In the genomic region with DNA sequence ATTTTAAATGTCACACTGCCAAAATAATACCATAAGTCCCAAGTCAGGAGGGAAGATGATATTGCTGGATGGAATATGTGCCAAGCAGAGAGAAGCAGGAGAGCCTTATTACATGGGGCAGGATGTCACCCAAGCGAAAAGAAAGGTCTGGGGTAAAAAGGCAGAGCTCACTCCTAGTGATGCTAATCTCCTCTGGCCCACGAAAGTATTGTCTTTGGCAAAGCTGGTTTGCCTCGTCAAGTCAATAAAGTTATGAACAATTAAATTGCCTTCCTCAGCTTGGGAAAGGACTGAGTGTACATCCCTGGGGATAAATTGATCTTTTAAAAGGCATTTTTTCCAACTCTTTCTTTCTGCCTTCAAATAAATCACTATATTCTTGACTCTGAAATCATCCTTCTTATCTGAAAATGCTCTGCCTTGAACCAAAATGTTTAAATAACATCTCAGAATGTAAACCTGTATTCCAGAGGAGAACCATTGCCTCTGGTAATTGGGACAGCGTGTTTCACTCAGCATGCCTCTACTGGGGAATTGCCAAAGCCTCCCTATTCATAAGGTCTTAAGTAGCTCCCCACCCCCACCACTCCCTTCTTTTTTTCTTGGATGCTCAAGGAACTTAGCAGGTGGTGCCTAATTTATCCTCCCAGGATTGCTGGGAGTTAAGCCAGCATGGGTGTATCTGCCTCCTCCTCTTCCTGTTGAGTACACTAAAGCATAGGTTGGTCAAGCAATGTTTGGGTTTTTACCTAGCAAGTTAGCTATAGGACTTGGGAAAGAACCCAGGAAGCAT, we compare ENCODE assay signal across 24 cellular contexts.
"Had no signal": no experiment of that assay in that cellular context is flagged by ENCODE, and none has a peak within 500 bp of the region (broad histone marks: within the 10 kb centered on the region; RNA-seq: fewer than 3 reads in every experiment).

No MANE protein-coding gene starts in this region.

- H3K4me3 ChIP-seq: ascending aorta, left lung, lung, ovary, psoas muscle, right atrium auricular region, thoracic aorta, vagina had no signal

- DNase-seq: activated CD4-positive, alpha-beta T cell treated with anti-CD3 and anti-CD28 coated beads for 1 hour; activated CD8-positive, alpha-beta memory T cell treated with anti-CD3 and anti-CD28 coated beads for 24 hours; activated CD8-positive, alpha-beta memory T cell treated with anti-CD3 and anti-CD28 coated beads, Interleukin-2, amount 50 U/mL, for 4 hours; activated T-cell treated with anti-CD3 and anti-CD28 coated beads, Interleukin-2, amount 50 U/mL, for 24 hours; brain microvascular endothelial cell; caudate nucleus; dermis blood vessel endothelial cell; effector memory CD4-positive, alpha-beta T cell; foreskin melanocyte; kidney glomerular epithelial cell; left lung; naive thymus-derived CD4-positive, alpha-beta T cell; ovary; psoas muscle; stimulated activated CD4-positive, alpha-beta T cell treated with anti-CD3 and anti-CD28 coated beads, Interleukin-4, amount 100 ng/mL, for 24 hours; stimulated activated naive CD4-positive, alpha-beta T cell treated with Interleukin-2 at 50 U/mL for 16 hours had no signal

- H3K27ac ChIP-seq: ascending aorta, brain microvascular endothelial cell, left lung, ovary, psoas muscle, right atrium auricular region, thoracic aorta, vagina had no signal

- H3K27me3 ChIP-seq: ascending aorta, brain microvascular endothelial cell, left lung, ovary, right atrium auricular region, vagina had no signal

- H3K4me1 ChIP-seq: ascending aorta, left lung, psoas muscle, right atrium auricular region, vagina had no signal

- H3K36me3 ChIP-seq: ascending aorta, brain microvascular endothelial cell, left lung, ovary, right atrium auricular region, thoracic aorta, vagina had no signal

- H3K9me3 ChIP-seq: ascending aorta, left lung, ovary, psoas muscle, right atrium auricular region, thoracic aorta, vagina had no signal

- ATAC-seq: activated naive CD4-positive, alpha-beta T cell treated with anti-CD3 and anti-CD28 coated beads, Interleukin-2, amount 50 U/mL, for 72 hours; activated T-helper 17 cell treated with anti-CD3 and anti-CD28 coated beads, Interleukin-2, amount 50 U/mL, for 72 hours; esophagus mucosa; left lung; naive thymus-derived CD4-positive, alpha-beta T cell; psoas muscle had no signal
